Comparison of ENCODE assay signal across 8 cellular contexts in genomic region chr4:7042697-7043464, GRCh38. TPM values are rescaled to one million over a fixed set of nuclear protein-coding genes. Genes with fewer than 3 reads are reported as not detected.
DNase-seq lines count a peak whose midpoint lies in the region; ATAC-seq and TF ChIP-seq lines count a peak whose summit lies in the region.

A gene with protein sequence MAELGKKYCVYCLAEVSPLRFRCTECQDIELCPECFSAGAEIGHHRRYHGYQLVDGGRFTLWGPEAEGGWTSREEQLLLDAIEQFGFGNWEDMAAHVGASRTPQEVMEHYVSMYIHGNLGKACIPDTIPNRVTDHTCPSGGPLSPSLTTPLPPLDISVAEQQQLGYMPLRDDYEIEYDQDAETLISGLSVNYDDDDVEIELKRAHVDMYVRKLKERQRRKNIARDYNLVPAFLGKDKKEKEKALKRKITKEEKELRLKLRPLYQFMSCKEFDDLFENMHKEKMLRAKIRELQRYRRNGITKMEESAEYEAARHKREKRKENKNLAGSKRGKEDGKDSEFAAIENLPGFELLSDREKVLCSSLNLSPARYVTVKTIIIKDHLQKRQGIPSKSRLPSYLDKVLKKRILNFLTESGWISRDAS (plus strand): TSS chr4:7043372. CDS start chr4:7043580, 208 bp downstream.

- H3K27ac ChIP-seq in upper lobe of right lung = peak within 1 kb of the TSS; percentile 94

- peaks cover 32% of the 10 kb centered on the region for H3K4me1 ChIP-seq in upper lobe of right lung

- H3K9me3 ChIP-seq in upper lobe of right lung = no peaks in the 10 kb centered on the region

- H3K27me3 ChIP-seq in upper lobe of right lung = no peaks in the 10 kb centered on the region

- intact Hi-C loops in left cardiac atrium (cut with DNase I) = loop anchor here in 1 of 2 donors (2.0 to 10.0 kb wide), 2 partner anchors 28 to 58 kb away; no protein-coding TSS in a partner anchor
- intact Hi-C loops in posterior vena cava (cut with DNase I) = no loop called here
- intact Hi-C loops in upper lobe of right lung (cut with DNase I) = no loop called here

- peak; percentile 76 for ATAC-seq in HG02870 (IDR thresholded peaks at IDR 0.05; ENCODE audit: unreplicated experiment)
- ATAC-seq in left cardiac atrium = peak; percentile 94
- ATAC-seq in upper lobe of right lung = peak; percentile 95

- H3K36me3 ChIP-seq in upper lobe of right lung = no peaks in the 10 kb centered on the region

- DNase-seq in GM13976 (ENCODE audit: low spot score) (peak; percentile 100), NCI-H146 (lab: John Stamatoyannopoulos, UW) (peak; percentile 98), T-helper 1 cell (peak; percentile 82 to 95 (median 88)), amniotic epithelial cell (ENCODE audit: low read depth) (peak; percentile 96), left cardiac atrium (peak; percentile 98), posterior vena cava (ENCODE audit: low spot score) (peak; percentile 99), upper lobe of right lung (peak; percentile 99)

- in situ Hi-C loops in GM13976 (cut with MboI; ENCODE audit: low sequenced_read_pairs, unreplicated experiment) = no loop called here

- peak; percentile 50 for TF ChIP-seq CTCF in GM13976 (IDR thresholded peaks at IDR 0.05; ENCODE audit: borderline replicate concordance, control extremely low read depth, extremely low read depth, insufficient read depth, missing control alignments)
- TF ChIP-seq CTCF in upper lobe of right lung (IDR thresholded peaks at IDR 0.05) = no peak

- H3K4me3 ChIP-seq in upper lobe of right lung = peak within 1 kb of the TSS; percentile 93

RNA-seq across cellular contexts. Expression of the gene that starts here (rescaled TPM):
- total RNA-seq in left cardiac atrium = 10 to 100 TPM; 23.2 to 30.7 TPM
- 10 to 100 TPM; 16.8 to 19.7 TPM for total RNA-seq in posterior vena cava
- total RNA-seq in upper lobe of right lung = 23.2 TPM

Comparison
In these comparisons a context has a peak if more than half of its experiments do, and no peak if none do; other contexts are left out.
1. Peak in every context shown above with its lines: DNase-seq, ATAC-seq, H3K4me3 ChIP-seq and H3K27ac ChIP-seq.